Comparison of ENCODE assay signal across 26 cellular contexts in genomic region chr5:112248643-112249042, GRCh38.
"Had no signal": no experiment of that assay in that cellular context is flagged by ENCODE, and none has a peak within 500 bp of the region (broad histone marks: within the 10 kb centered on the region; RNA-seq: fewer than 3 reads in every experiment).

No MANE protein-coding gene starts in this region.

- H3K36me3 ChIP-seq: pancreas, right lobe of liver, transverse colon, vagina had no signal

- H3K4me3 Mint-ChIP-seq: activated naive CD4-positive, alpha-beta T cell treated with anti-CD3 and anti-CD28 coated beads for 36 hours; activated naive CD8-positive, alpha-beta T cell treated with anti-CD3 and anti-CD28 coated beads, Interleukin-2, amount 10 ng/mL, durations not matched to agents 7 days and 5 days; activated T-cell treated with anti-CD3 and anti-CD28 coated beads, Interleukin-2, amount 50 U/mL, for 4 hours; natural killer cell treated with Interleukin-12 subunit alpha and Interleukin-12 subunit beta and Interleukin-15 and Interleukin-18, amount 100 ng/mL, for 72 hours; stimulated activated effector memory CD8-positive, alpha-beta T cell treated with anti-CD3 and anti-CD28 coated beads, Interleukin-12 subunit alpha, Interleukin-12 subunit beta, amount 100 ng/mL, for 72 hours; stimulated activated naive CD8-positive, alpha-beta T cell treated with anti-CD3 and anti-CD28 coated beads, Interleukin-15, amount 100 ng/mL, for 72 hours; T-helper 1 cell treated with Interleukin-12 subunit alpha and Interleukin-12 subunit beta and Interleukin-4 antibody, amounts not matched to agents 30 μg/mL and 1 μg/mL, for 36 hours had no signal

- H3K4me1 ChIP-seq: pancreas, right lobe of liver, transverse colon had no signal

- DNase-seq: activated CD4-positive, alpha-beta T cell treated with anti-CD3 and anti-CD28 coated beads for 4 hours; activated CD4-positive, alpha-beta T cell treated with anti-CD3 and anti-CD28 coated beads, Interleukin-2, amount 50 U/mL, for 48 hours; activated CD4-positive, CD25-positive, alpha-beta regulatory T cell; activated CD8-positive, alpha-beta memory T cell treated with anti-CD3 and anti-CD28 coated beads, Interleukin-2, amount 50 U/mL, for 48 hours; activated effector memory CD4-positive, alpha-beta T cell treated with Interleukin-2 at 50 U/mL for 16 hours; activated naive CD4-positive, alpha-beta T cell treated with anti-CD3 and anti-CD28 coated beads for 36 hours; activated naive CD8-positive, alpha-beta T cell treated with anti-CD3 and anti-CD28 coated beads, Interleukin-2, amount 10 ng/mL, durations not matched to agents 7 days and 5 days; activated T-cell treated with anti-CD3 and anti-CD28 coated beads, Interleukin-2, amount 50 U/mL, for 4 hours; amniotic stem cell; cerebellar nuclear complex; cortex of kidney; foreskin melanocyte; kidney; pancreas; right lobe of liver; small intestine; stimulated activated CD4-positive, alpha-beta T cell treated with anti-CD3 and anti-CD28 coated beads, Interleukin-2, amount 100 ng/mL, for 24 hours; stimulated activated naive CD8-positive, alpha-beta T cell treated with anti-CD3 and anti-CD28 coated beads, Interleukin-15, amount 100 ng/mL, for 72 hours; T1000; transverse colon had no signal

- H3K9me3 ChIP-seq: pancreas, right lobe of liver, suprapubic skin, transverse colon, vagina had no signal

- H3K27me3 ChIP-seq: pancreas, right lobe of liver, suprapubic skin, transverse colon, vagina had no signal

- H3K4me3 ChIP-seq: pancreas, right lobe of liver, suprapubic skin, transverse colon, vagina had no signal

- H3K27ac ChIP-seq: epithelial cell of prostate, pancreas, right lobe of liver, suprapubic skin, transverse colon, vagina had no signal

- H3K36me3 Mint-ChIP-seq: activated naive CD8-positive, alpha-beta T cell treated with anti-CD3 and anti-CD28 coated beads, Interleukin-2, amount 10 ng/mL, durations not matched to agents 7 days and 5 days; natural killer cell treated with Interleukin-12 subunit alpha and Interleukin-12 subunit beta and Interleukin-15 and Interleukin-18, amount 100 ng/mL, for 72 hours; stimulated activated effector memory CD8-positive, alpha-beta T cell treated with anti-CD3 and anti-CD28 coated beads, Interleukin-12 subunit alpha, Interleukin-12 subunit beta, amount 100 ng/mL, for 72 hours had no signal

- ATAC-seq: activated T-cell treated with anti-CD3 and anti-CD28 coated beads, Interleukin-2, amount 50 U/mL, for 4 hours; natural killer cell treated with Interleukin-12 subunit alpha and Interleukin-12 subunit beta and Interleukin-15 and Interleukin-18, amount 100 ng/mL, for 72 hours; pancreas; right lobe of liver; stimulated activated effector memory CD8-positive, alpha-beta T cell treated with anti-CD3 and anti-CD28 coated beads, Interleukin-12 subunit alpha, Interleukin-12 subunit beta, amount 100 ng/mL, for 72 hours; stimulated activated naive CD8-positive, alpha-beta T cell treated with anti-CD3 and anti-CD28 coated beads, Interleukin-15, amount 100 ng/mL, for 72 hours had no signal

- H3K9me3 Mint-ChIP-seq: activated naive CD4-positive, alpha-beta T cell treated with anti-CD3 and anti-CD28 coated beads for 36 hours; activated naive CD8-positive, alpha-beta T cell treated with anti-CD3 and anti-CD28 coated beads, Interleukin-2, amount 10 ng/mL, durations not matched to agents 7 days and 5 days; activated T-cell treated with anti-CD3 and anti-CD28 coated beads, Interleukin-2, amount 50 U/mL, for 4 hours; stimulated activated effector memory CD8-positive, alpha-beta T cell treated with anti-CD3 and anti-CD28 coated beads, Interleukin-12 subunit alpha, Interleukin-12 subunit beta, amount 100 ng/mL, for 72 hours; stimulated activated naive CD8-positive, alpha-beta T cell treated with anti-CD3 and anti-CD28 coated beads, Interleukin-15, amount 100 ng/mL, for 72 hours; T-helper 1 cell treated with Interleukin-12 subunit alpha and Interleukin-12 subunit beta and Interleukin-4 antibody, amounts not matched to agents 30 μg/mL and 1 μg/mL, for 36 hours had no signal

- H3K27ac Mint-ChIP-seq: activated naive CD4-positive, alpha-beta T cell treated with anti-CD3 and anti-CD28 coated beads for 36 hours; activated naive CD8-positive, alpha-beta T cell treated with anti-CD3 and anti-CD28 coated beads, Interleukin-2, amount 10 ng/mL, durations not matched to agents 7 days and 5 days; natural killer cell treated with Interleukin-12 subunit alpha and Interleukin-12 subunit beta and Interleukin-15 and Interleukin-18, amount 100 ng/mL, for 72 hours; stimulated activated effector memory CD8-positive, alpha-beta T cell treated with anti-CD3 and anti-CD28 coated beads, Interleukin-12 subunit alpha, Interleukin-12 subunit beta, amount 100 ng/mL, for 72 hours; stimulated activated naive CD8-positive, alpha-beta T cell treated with anti-CD3 and anti-CD28 coated beads, Interleukin-15, amount 100 ng/mL, for 72 hours; T-helper 1 cell treated with Interleukin-12 subunit alpha and Interleukin-12 subunit beta and Interleukin-4 antibody, amounts not matched to agents 30 μg/mL and 1 μg/mL, for 36 hours had no signal

- H3K4me1 Mint-ChIP-seq: activated naive CD8-positive, alpha-beta T cell treated with anti-CD3 and anti-CD28 coated beads, Interleukin-2, amount 10 ng/mL, durations not matched to agents 7 days and 5 days; stimulated activated effector memory CD8-positive, alpha-beta T cell treated with anti-CD3 and anti-CD28 coated beads, Interleukin-12 subunit alpha, Interleukin-12 subunit beta, amount 100 ng/mL, for 72 hours; stimulated activated naive CD8-positive, alpha-beta T cell treated with anti-CD3 and anti-CD28 coated beads, Interleukin-15, amount 100 ng/mL, for 72 hours had no signal
